In genomic region chr10:31133251-31133627, GRCh38 we compare ENCODE assay signal across 8 cellular contexts.
DNase-seq lines count a peak whose midpoint lies in the region; ATAC-seq, FAIRE-seq and TF ChIP-seq lines count a peak whose summit lies in the region.

No MANE protein-coding gene starts in this region.

- H3K4me3 ChIP-seq in OCI-LY7 (ENCODE audit: low read depth, low read length, poor library complexity, severe bottlenecking) = no peak overlapping the region
- H3K4me3 ChIP-seq in esophagus muscularis mucosa = peak overlapping the region; percentile 56 to 62 (median 60)

- H3K4me2 ChIP-seq in OCI-LY7 (ENCODE audit: low read length) = peak overlapping the region; percentile 61; the same call in 1 of the 2 replicates

- intact Hi-C loops in OCI-LY7 (cut with micrococcal nuclease; ENCODE audit: unreplicated experiment) (no loop called here), esophagus muscularis mucosa (cut with DNase I) (loop anchor here (2.0 to 10.0 kb wide), 2 partner anchors 98 to 186 kb away; partner anchors contain the start of genes ZEB1 and ZNF438)

- H2AFZ ChIP-seq in OCI-LY7 (ENCODE audit: low read length) = peak overlapping the region; percentile 64; the same call in 1 of the 2 replicates

- no peaks in the 10 kb centered on the region for H3K27me3 ChIP-seq in esophagus muscularis mucosa

- no TSS peak for BruUV-seq in OCI-LY7 (replicated peaks; lab: Mats Ljungman, UMichigan)

- no peaks in the 10 kb centered on the region for H3K79me2 ChIP-seq in OCI-LY7 (ENCODE audit: insufficient read depth, low read depth, low read length)

- no peaks in the 10 kb centered on the region for H3K9me2 ChIP-seq in OCI-LY7 (ENCODE audit: insufficient read depth, low read length)

- H3K9me3 ChIP-seq in OCI-LY7 (ENCODE audit: low read length) (no peaks in the 10 kb centered on the region), esophagus muscularis mucosa (no peaks in the 10 kb centered on the region)

- no peak for ATAC-seq in GM18517 (IDR thresholded peaks at IDR 0.05; ENCODE audit: unreplicated experiment)

- CTCF ChIA-PET in OCI-LY7 (lab: Charles Lee; ENCODE audit: unreplicated experiment) = no interaction called here

- H3K4me1 ChIP-seq in OCI-LY7 (ENCODE audit: insufficient read depth, low read length, poor library complexity, severe bottlenecking) (no peaks in the 10 kb centered on the region), esophagus muscularis mucosa (peaks cover 23 to 52% (median 39%) of the 10 kb centered on the region in 4 donors)

- TF ChIP-seq POLR2A in GM12891 (IDR thresholded peaks at IDR 0.05; ENCODE audit: low read depth, low read length) = no peak
- TF ChIP-seq POLR2A in esophagus muscularis mucosa (IDR thresholded peaks at IDR 0.05; ENCODE audit: low read depth) = no peak

- H3K27ac ChIP-seq in OCI-LY7 (ENCODE audit: low read depth, low read length, poor library complexity, severe bottlenecking) (no peak overlapping the region), esophagus muscularis mucosa (replicated peaks in 1 of 4) (peak overlapping the region; percentile 78 to 88 (median 86))

- no peak for DNase-seq in GM12891 (ENCODE audit: insufficient read length, low spot score)
- no peak for DNase-seq in OCI-LY7 (ENCODE audit: low spot score)
- DNase-seq in esophagus muscularis mucosa (ENCODE audit: extremely low spot score) = no peak
- DNase-seq in pons (ENCODE audit: low spot score) = peak; percentile 47
- no peak for DNase-seq in DMS53 (lab: John Stamatoyannopoulos, UW)
- DNase-seq in central memory CD4-positive, alpha-beta T cell = no peak
- DNase-seq in DMS153 treated with DMSO at 0.1 percent for 48 hours (lab: John Stamatoyannopoulos, UW; ENCODE audit: unreplicated experiment) = no peak

- 62% methylated on average over 10 of the region's 10 CpGs for WGBS in esophagus muscularis mucosa

- FAIRE-seq in GM12891 (lab: Jason Lieb, UNC) = peak; percentile 28

- TF ChIP-seq CTCF in OCI-LY7 (conservative IDR thresholded peaks at IDR 0.05; ENCODE audit: low read length) (no peak), esophagus muscularis mucosa (IDR thresholded peaks at IDR 0.05) (no peak)

- no peaks in the 10 kb centered on the region for H3K36me3 ChIP-seq in OCI-LY7 (ENCODE audit: insufficient read depth, low read length)
- H3K36me3 ChIP-seq in esophagus muscularis mucosa = no peaks in the 10 kb centered on the region

- POLR2A ChIA-PET in OCI-LY7 (lab: Charles Lee) = interaction anchor here (1.0 kb wide), 1 partner anchor 31 kb away, joined by 3 read pairs; no protein-coding TSS in a partner anchor

- no peaks in the 10 kb centered on the region for H4K20me1 ChIP-seq in OCI-LY7 (ENCODE audit: insufficient read depth, low read length)

- no peak for TF ChIP-seq EP300 in esophagus muscularis mucosa (IDR thresholded peaks at IDR 0.05)

TF ChIP-seq in GM12891, 5 proteins besides CTCF, POLR2A, EP300 and RAD21:
- TF ChIP-seq POU2F2 (IDR thresholded peaks at IDR 0.05; ENCODE audit: low read depth, low read length) = no peak
- no peak for TF ChIP-seq PAX5 (IDR thresholded peaks at IDR 0.05; ENCODE audit: insufficient read depth, low read length, severe bottlenecking)
- TF ChIP-seq SPI1 (IDR thresholded peaks at IDR 0.05; ENCODE audit: low read depth, low read length) = no peak
- TF ChIP-seq TAF1 (IDR thresholded peaks at IDR 0.05; ENCODE audit: low read depth, low read length) = no peak
- no peak for TF ChIP-seq POLR2AphosphoS5 (IDR thresholded peaks at IDR 0.05; ENCODE audit: low read depth, low read length)
TF ChIP-seq in GM12891: peak in this region for 0.
